ENCODE assay signal across 25 cellular contexts in the genomic region with DNA sequence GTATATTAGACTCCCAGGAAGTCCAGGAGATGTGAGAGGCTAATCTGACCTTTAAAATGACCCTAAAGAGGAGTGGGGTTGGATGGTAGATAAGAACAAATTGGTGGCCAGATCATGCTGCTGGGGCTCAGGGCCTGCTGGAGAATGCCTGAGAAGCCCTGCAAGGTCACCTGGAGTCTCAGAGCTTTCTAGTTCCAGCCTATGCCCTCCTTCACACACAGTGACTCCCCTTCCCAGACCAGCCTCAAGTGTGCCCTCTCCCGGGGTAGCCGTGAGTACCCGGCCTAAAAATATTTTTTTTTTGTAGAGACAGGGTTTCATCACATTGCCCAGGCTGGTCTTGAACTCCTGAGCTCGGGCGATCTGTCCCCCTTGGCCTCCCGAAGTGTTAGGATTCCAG. TPM values are rescaled to one million over a fixed set of nuclear protein-coding genes. Genes with fewer than 3 reads are reported as not detected.
DNase-seq lines count a peak whose midpoint lies in the region; ATAC-seq and TF ChIP-seq lines count a peak whose summit lies in the region.
"Had no signal": no experiment of that assay in that cellular context is flagged by ENCODE, and none has a peak within 500 bp of the region (broad histone marks: within the 10 kb centered on the region; RNA-seq: fewer than 3 reads in every experiment).

No MANE protein-coding gene starts in this region.

- H3K4me1 Mint-ChIP-seq in H9: peaks cover 51 to 52% of the 10 kb centered on the region in 2 experiments
- H3K4me1 Mint-ChIP-seq: activated naive CD4-positive, alpha-beta T cell treated with anti-CD3 and anti-CD28 coated beads, Interleukin-2, amount 10 ng/mL, durations not matched to agents 7 days and 5 days; central memory CD8-positive, alpha-beta T cell; natural killer cell had no signal

- TF ChIP-seq CTCF in H9 (conservative IDR thresholded peaks at IDR 0.05) (no peak; the same call in 2 of the 3 replicates), OCI-LY1 (IDR thresholded peaks at IDR 0.05; ENCODE audit: low read length) (peak; percentile 11; the same call in 1 of the 2 replicates), dorsolateral prefrontal cortex (IDR thresholded peaks at IDR 0.05 in 54 of 56, conservative IDR thresholded peaks at IDR 0.05 in 2 of 56; ENCODE audit: low read depth in 1 of 56, partially characterized antibody in 56 of 56) (no peak), WERI-Rb-1 (IDR thresholded peaks at IDR 0.05; ENCODE audit: low read depth, low read length) (no peak)

- H3K9me3 ChIP-seq in H9 (ENCODE audit: control insufficient read depth, low read depth, low read length) (no peaks in the 10 kb centered on the region), OCI-LY1 (ENCODE audit: low read length) (no peaks in the 10 kb centered on the region), WERI-Rb-1 (ENCODE audit: severe bottlenecking) (no peaks in the 10 kb centered on the region)
- H3K9me3 ChIP-seq: MG63, thoracic aorta had no signal

- peaks cover 0 to 2% of the 10 kb centered on the region in 2 experiments; a peak in 2 of 5 replicates for H3K9me3 Mint-ChIP-seq in H9
- H3K9me3 Mint-ChIP-seq: activated CD8-positive, alpha-beta T cell treated with anti-CD3 and anti-CD28 coated beads for 36 hours; activated naive CD4-positive, alpha-beta T cell treated with anti-CD3 and anti-CD28 coated beads, Interleukin-2, amount 10 ng/mL, durations not matched to agents 7 days and 5 days; CD4-positive, alpha-beta T cell; central memory CD8-positive, alpha-beta T cell; natural killer cell; stimulated activated memory B cell treated with anti-CD40 and anti-IgM and Interleukin-4, amounts not matched to agents 10 μg/mL and 1 μg/mL and 100 μg/mL, for 72 hours had no signal

- H3K4me3 Mint-ChIP-seq in H9: no peak overlapping the region
- H3K4me3 Mint-ChIP-seq: activated CD8-positive, alpha-beta T cell treated with anti-CD3 and anti-CD28 coated beads for 36 hours; activated naive CD4-positive, alpha-beta T cell treated with anti-CD3 and anti-CD28 coated beads, Interleukin-2, amount 10 ng/mL, durations not matched to agents 7 days and 5 days; CD4-positive, alpha-beta T cell; central memory CD8-positive, alpha-beta T cell; natural killer cell; stimulated activated memory B cell treated with anti-CD40 and anti-IgM and Interleukin-4, amounts not matched to agents 10 μg/mL and 1 μg/mL and 100 μg/mL, for 72 hours had no signal

- no peak overlapping the region for H4K91ac ChIP-seq in H9 (ENCODE audit: insufficient read length, low read depth, low read length)

- no peaks in the 10 kb centered on the region for H3K36me3 Mint-ChIP-seq in H9 (ENCODE audit: insufficient read depth in 1 of 3, low read depth in 3 of 3)
- H3K36me3 Mint-ChIP-seq: activated naive CD4-positive, alpha-beta T cell treated with anti-CD3 and anti-CD28 coated beads, Interleukin-2, amount 10 ng/mL, durations not matched to agents 7 days and 5 days; natural killer cell had no signal

- H4K5ac ChIP-seq in H9 (ENCODE audit: insufficient read length, low read depth, low read length): no peak overlapping the region

- no peaks in the 10 kb centered on the region for H3K9me2 ChIP-seq in OCI-LY1 (ENCODE audit: low read depth, low read length)

- WGBS in H9 (ENCODE audit: extremely low coverage, insufficient read length, low lambda C conversion rate): no CpG with 5 or more reads among the region's 6 CpGs

- no peak overlapping the region for H2BK20ac ChIP-seq in H9 (ENCODE audit: low read depth, low read length, poor library complexity, severe bottlenecking)

- no peak overlapping the region for H3K56ac ChIP-seq in H9 (ENCODE audit: insufficient read length, low read depth, low read length)

- H4K20me1 ChIP-seq in H9 (ENCODE audit: control insufficient read depth, insufficient read depth, insufficient read length): no peaks in the 10 kb centered on the region
- no peaks in the 10 kb centered on the region for H4K20me1 ChIP-seq in OCI-LY1 (ENCODE audit: insufficient read depth, low read length)

- DNase-seq in H9: peak; percentile 66
- no peak for DNase-seq in dorsolateral prefrontal cortex
- DNase-seq in substantia nigra (lab: John Stamatoyannopoulos, UW): no peak
- DNase-seq in NAMALWA (ENCODE audit: low spot score): no peak
- DNase-seq in WERI-Rb-1: no peak
- DNase-seq: activated CD8-positive, alpha-beta T cell treated with anti-CD3 and anti-CD28 coated beads for 36 hours; activated naive CD4-positive, alpha-beta T cell treated with anti-CD3 and anti-CD28 coated beads, Interleukin-2, amount 10 ng/mL, durations not matched to agents 7 days and 5 days; CD4-positive, alpha-beta T cell; DMS153; effector CD8-positive, alpha-beta T cell; GOT3; IMR-90; MG63; natural killer cell; NCI-H187; NCI-H774 had no signal

- H3K79me1 ChIP-seq in H9 (ENCODE audit: insufficient read depth, low read depth, low read length, poor library complexity, severe bottlenecking): no peaks in the 10 kb centered on the region

- H3K9ac ChIP-seq in H9 (ENCODE audit: extremely low read depth, insufficient read length, low read length) (no peak overlapping the region), OCI-LY1 (ENCODE audit: low read length) (no peak overlapping the region)

- no peaks in the 10 kb centered on the region for H3K23me2 ChIP-seq in H9 (ENCODE audit: insufficient read length, low read depth, low read length, poor library complexity, severe bottlenecking)

- H4K8ac ChIP-seq in H9 (replicated peaks; ENCODE audit: insufficient read length, low read depth, low read length): no peak overlapping the region

- H3K4me3 ChIP-seq in OCI-LY1 (ENCODE audit: low read depth, low read length, poor library complexity, severe bottlenecking) (no peak overlapping the region), dorsolateral prefrontal cortex (peak overlapping the region in 4 of 59 donors; percentile 5 to 46 (median 32)), WERI-Rb-1 (ENCODE audit: low read depth, low read length) (no peak overlapping the region)
- H3K4me3 ChIP-seq: MG63, thoracic aorta had no signal

- H3K4me2 ChIP-seq in H9 (ENCODE audit: insufficient read depth, insufficient read length, low read length): no peak overlapping the region
- H3K4me2 ChIP-seq in OCI-LY1 (ENCODE audit: low read length): no peak overlapping the region

- no peaks in the 10 kb centered on the region for H3K27me3 Mint-ChIP-seq in H9 (ENCODE audit: low read depth)
- H3K27me3 Mint-ChIP-seq: CD4-positive, alpha-beta T cell had no signal

- intact Hi-C loops in dorsolateral prefrontal cortex (cut with DNase I): loop anchor here (2.0 kb wide), 2 partner anchors 43 to 45 kb away; a partner anchor contains a TSS

- H3K27ac Mint-ChIP-seq in H9: peak overlapping the region; percentile 74 to 93 (median 81); a peak in 6 of 7 replicates
- H3K27ac Mint-ChIP-seq: activated CD8-positive, alpha-beta T cell treated with anti-CD3 and anti-CD28 coated beads for 36 hours; activated naive CD4-positive, alpha-beta T cell treated with anti-CD3 and anti-CD28 coated beads, Interleukin-2, amount 10 ng/mL, durations not matched to agents 7 days and 5 days; CD4-positive, alpha-beta T cell; natural killer cell; stimulated activated memory B cell treated with anti-CD40 and anti-IgM and Interleukin-4, amounts not matched to agents 10 μg/mL and 1 μg/mL and 100 μg/mL, for 72 hours had no signal

- H2BK15ac ChIP-seq in H9 (ENCODE audit: low read depth, low read length): no peak overlapping the region

- H3K27ac ChIP-seq in H9 (ENCODE audit: insufficient read length, low read depth, low read length): no peak overlapping the region
- H3K27ac ChIP-seq in OCI-LY1 (ENCODE audit: low read depth, low read length, poor library complexity, severe bottlenecking): no peak overlapping the region
- peak overlapping the region in 56 of 59 donors; percentile 13 to 99 (median 92) for H3K27ac ChIP-seq in dorsolateral prefrontal cortex
- peak overlapping the region; percentile 91 for H3K27ac ChIP-seq in substantia nigra (ENCODE audit: low read depth, low read length, poor library complexity, severe bottlenecking)
- no peak overlapping the region for H3K27ac ChIP-seq in WERI-Rb-1
- H3K27ac ChIP-seq: thoracic aorta had no signal

- H3T11ph ChIP-seq in H9 (ENCODE audit: low read length): no peak overlapping the region

- H2AFZ ChIP-seq in H9 (ENCODE audit: low read length) (no peak overlapping the region), OCI-LY1 (ENCODE audit: low read length) (no peak overlapping the region)

- H2BK120ac ChIP-seq in H9 (ENCODE audit: low read depth, low read length, poor library complexity, severe bottlenecking): no peak overlapping the region

- H3K27me3 ChIP-seq in H9 (ENCODE audit: insufficient read depth, low read length) (no peaks in the 10 kb centered on the region), OCI-LY1 (ENCODE audit: insufficient read depth, low read length) (no peaks in the 10 kb centered on the region; the same call in 1 of the 2 replicates), dorsolateral prefrontal cortex (no peaks in the 10 kb centered on the region), WERI-Rb-1 (ENCODE audit: insufficient read depth, low read depth, severe bottlenecking) (no peaks in the 10 kb centered on the region)
- H3K27me3 ChIP-seq: MG63 had no signal

- H3K79me2 ChIP-seq in H9 (ENCODE audit: insufficient read depth, low read length) (no peaks in the 10 kb centered on the region), OCI-LY1 (ENCODE audit: insufficient read depth, low read length) (no peaks in the 10 kb centered on the region)

- no peaks in the 10 kb centered on the region for H3F3A ChIP-seq in OCI-LY1 (ENCODE audit: insufficient read depth, low read length)

- H2AK5ac ChIP-seq in H9 (ENCODE audit: insufficient read length, low read length): peak overlapping the region; percentile 80

- ATAC-seq in GM18520 (IDR thresholded peaks at IDR 0.05; ENCODE audit: unreplicated experiment): no peak
- no peak for ATAC-seq in HG03108 (IDR thresholded peaks at IDR 0.05; ENCODE audit: unreplicated experiment)
- ATAC-seq: activated CD4-positive, CD25-positive, alpha-beta regulatory T cell treated with anti-CD3 and anti-CD28 coated beads, Interleukin-2, amount 50 U/mL, for 24 hours; activated CD8-positive, alpha-beta T cell treated with anti-CD3 and anti-CD28 coated beads for 36 hours; left colon; natural killer cell; SK-N-SH treated with all-trans-retinoic acid at 6 μM for 48 hours; stimulated activated memory B cell treated with anti-CD40 and anti-IgM and Interleukin-4, amounts not matched to agents 10 μg/mL and 1 μg/mL and 100 μg/mL, for 72 hours had no signal

- no peak overlapping the region for H2BK12ac ChIP-seq in H9 (ENCODE audit: insufficient read length, low read depth, low read length)

- H3K14ac ChIP-seq in H9 (ENCODE audit: insufficient read depth, low read length): 0 out of 2 replicates have a peak overlapping the region, but pooled peaks have one; percentile 20

- no peak overlapping the region for H2BK5ac ChIP-seq in H9 (ENCODE audit: insufficient read length, low read length)

- H3K36me3 ChIP-seq in OCI-LY1 (ENCODE audit: insufficient read depth, low read length): no peaks in the 10 kb centered on the region
- no peaks in the 10 kb centered on the region for H3K36me3 ChIP-seq in WERI-Rb-1
- H3K36me3 ChIP-seq: MG63, thoracic aorta had no signal

- no peak overlapping the region for H3K18ac ChIP-seq in H9 (ENCODE audit: insufficient read length, low read depth, low read length)

- peaks cover 18% of the 10 kb centered on the region for H3K4me1 ChIP-seq in H9 (ENCODE audit: insufficient read depth, low read length)
- peaks cover 7% of the 10 kb centered on the region for H3K4me1 ChIP-seq in OCI-LY1 (ENCODE audit: insufficient read depth, low read length, severe bottlenecking)

- H3K4ac ChIP-seq in H9 (ENCODE audit: low read depth, low read length): no peak overlapping the region

- H3K23ac ChIP-seq in H9 (ENCODE audit: insufficient read length, low read depth, low read length): no peak overlapping the region

RNA-seq across cellular contexts. Expression of a gene that starts 44.2 kb away (rescaled TPM):
- total RNA-seq in H9 (2021): 120 and 122 TPM in 2 replicates
- total RNA-seq in dorsolateral prefrontal cortex: 10 to 100 TPM in 10 of 120 experiments, 1 to 10 TPM in 110; 2.1 to 17.5 (median 5.0) TPM

Comparison
In these comparisons a context has a peak if more than half of its experiments do, and no peak if none do; other contexts are left out.
1. H3K27ac ChIP-seq: peak in dorsolateral prefrontal cortex (56 of 59) and substantia nigra (single experiment); none in H9 (single experiment), OCI-LY1 (single experiment) and WERI-Rb-1 (single experiment).